Comparison of ENCODE assay signal across 14 cellular contexts in the genomic region with DNA sequence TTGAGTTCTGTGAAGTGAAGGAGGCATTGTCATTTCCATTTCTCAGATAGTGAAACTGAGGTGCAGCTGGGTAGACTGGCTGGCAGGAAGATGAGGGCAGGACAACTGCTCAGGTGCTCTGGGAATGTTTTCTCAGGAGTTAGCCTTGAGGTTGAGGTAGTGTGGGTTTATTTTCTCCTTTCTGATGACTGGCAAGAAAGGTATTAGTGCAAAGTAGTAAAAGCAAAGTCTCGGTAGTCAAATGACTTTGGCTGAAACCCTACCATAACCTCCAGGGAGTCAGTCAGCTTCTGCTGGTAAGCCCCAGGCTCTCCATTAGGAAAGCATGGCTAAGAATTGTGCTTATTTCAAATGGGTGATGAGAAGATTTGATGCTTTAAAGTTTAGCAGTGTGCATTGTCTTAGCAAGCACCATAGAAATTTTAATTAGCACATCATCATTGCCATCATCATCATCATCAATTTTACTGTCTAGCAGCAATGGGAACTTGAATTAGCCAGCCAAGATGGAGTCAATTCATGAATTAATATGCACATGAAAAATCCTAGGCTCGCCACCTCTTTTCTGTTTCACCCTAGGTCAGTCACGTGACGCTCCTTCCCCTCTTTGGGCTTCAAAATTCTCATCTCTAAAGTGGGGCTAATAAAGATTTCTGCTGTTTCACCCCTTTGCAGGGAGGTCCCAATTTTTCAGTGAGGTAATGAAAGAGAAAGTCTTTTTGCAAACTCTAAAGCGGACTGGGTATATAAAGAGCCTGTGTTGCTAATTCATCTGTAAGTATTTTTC. TPM values are rescaled to one million over a fixed set of nuclear protein-coding genes. Genes with fewer than 3 reads are reported as not detected.
DNase-seq lines count a peak whose midpoint lies in the region; ATAC-seq, FAIRE-seq and TF ChIP-seq lines count a peak whose summit lies in the region.
"Had no signal": no experiment of that assay in that cellular context is flagged by ENCODE, and none has a peak within 500 bp of the region (broad histone marks: within the 10 kb centered on the region; RNA-seq: fewer than 3 reads in every experiment).

No MANE protein-coding gene starts in this region.

- no peak overlapping the region for H2BK12ac ChIP-seq in trophoblast cell (ENCODE audit: low read length)

- peak overlapping the region; percentile 57; the same call in 1 of the 2 replicates for H3K9ac ChIP-seq in PC-3 (ENCODE audit: low read length)
- no peak overlapping the region for H3K9ac ChIP-seq in trophoblast cell (ENCODE audit: low read length)
- H3K9ac ChIP-seq: BLaER1 had no signal

- H3K4me3 ChIP-seq in PC-3 (ENCODE audit: low read length): no peak overlapping the region
- no peak overlapping the region for H3K4me3 ChIP-seq in epithelial cell of esophagus (ENCODE audit: low read length)
- no peak overlapping the region for H3K4me3 ChIP-seq in trophoblast cell (ENCODE audit: low read depth, low read length)
- H3K4me3 ChIP-seq: BLaER1 had no signal

- no peak for TF ChIP-seq POLR2A in H54 (IDR thresholded peaks at IDR 0.05; ENCODE audit: low read depth, low read length)

- no peak overlapping the region for H3K18ac ChIP-seq in trophoblast cell (ENCODE audit: low read length)

- H2AFZ ChIP-seq in PC-3 (ENCODE audit: low read length) (no peak overlapping the region), trophoblast cell (ENCODE audit: insufficient read depth, low read length, poor library complexity) (no peak overlapping the region)

- H3F3A ChIP-seq in PC-3 (ENCODE audit: low read length, unreplicated experiment): peaks cover 4% of the 10 kb centered on the region

- peaks cover 29% of the 10 kb centered on the region for H3K4me1 ChIP-seq in PC-3 (ENCODE audit: insufficient read depth, low read length)
- H3K4me1 ChIP-seq in trophoblast cell (ENCODE audit: control insufficient read depth in 1 of 2, insufficient read depth in 2 of 2, low read length in 2 of 2): no peaks in the 10 kb centered on the region
- H3K4me1 ChIP-seq: BLaER1, Caco-2 had no signal

- no peak overlapping the region for H4K12ac ChIP-seq in trophoblast cell (ENCODE audit: low read depth, low read length)

- no peaks in the 10 kb centered on the region for H3K79me1 ChIP-seq in trophoblast cell (ENCODE audit: low read length)

- no peaks in the 10 kb centered on the region for H3K27me3 ChIP-seq in PC-3 (ENCODE audit: low read length)
- no peaks in the 10 kb centered on the region for H3K27me3 ChIP-seq in trophoblast cell (ENCODE audit: insufficient read depth, low read length)
- H3K27me3 ChIP-seq: BLaER1 had no signal

- WGBS in trophoblast cell (ENCODE audit: extremely low coverage, insufficient coverage, insufficient read length): no CpG with 5 or more reads among the region's 5 CpGs

- POLR2A ChIA-PET in PC-3 (lab: Charles Lee; ENCODE audit: unreplicated experiment): no interaction called here

- H3K79me2 ChIP-seq in PC-3 (ENCODE audit: low read length) (no peaks in the 10 kb centered on the region), trophoblast cell (ENCODE audit: control insufficient read depth, insufficient read depth, low read length, poor library complexity) (no peaks in the 10 kb centered on the region)

- H3K4ac ChIP-seq in trophoblast cell (ENCODE audit: low read depth, low read length): no peak overlapping the region

- no peak overlapping the region for H4K91ac ChIP-seq in trophoblast cell (ENCODE audit: low read depth, low read length)

- no peak overlapping the region for H3K14ac ChIP-seq in trophoblast cell (ENCODE audit: low read length)

- H3K4me2 ChIP-seq in PC-3 (ENCODE audit: low read length) (0 out of 2 replicates have a peak overlapping the region, but pooled peaks have one; percentile 22), trophoblast cell (ENCODE audit: low read length) (no peak overlapping the region)
- H3K4me2 ChIP-seq: BLaER1 had no signal

- TF ChIP-seq CTCF in PC-3 (conservative IDR thresholded peaks at IDR 0.05; ENCODE audit: low read depth, low read length) (no peak), epithelial cell of esophagus (IDR thresholded peaks at IDR 0.05; ENCODE audit: insufficient read depth, low read depth, low read length, missing control alignments) (no peak)

- no peak overlapping the region for H2AK5ac ChIP-seq in trophoblast cell (ENCODE audit: low read length)

- no peaks in the 10 kb centered on the region for H3K9me2 ChIP-seq in PC-3 (replicated peaks; ENCODE audit: low read length)

- FAIRE-seq in H54 (lab: Jason Lieb, UNC): peak; percentile 69

- intact Hi-C loops in PC-3 (cut with micrococcal nuclease): loop anchor here (5.0 kb wide), 1 partner anchor 146 kb away; no protein-coding TSS in a partner anchor

- H3K9me3 ChIP-seq in PC-3 (ENCODE audit: low read length) (no peaks in the 10 kb centered on the region), trophoblast cell (ENCODE audit: insufficient read depth, low read depth, low read length) (no peaks in the 10 kb centered on the region)
- H3K9me3 ChIP-seq: BLaER1, Caco-2 had no signal

- H3K27ac ChIP-seq in PC-3 (ENCODE audit: low read length) (peak overlapping the region; percentile 93), trophoblast cell (ENCODE audit: low read depth, low read length) (no peak overlapping the region)
- H3K27ac ChIP-seq: BLaER1 had no signal

- H3K23ac ChIP-seq in trophoblast cell (ENCODE audit: low read length): no peak overlapping the region

- no TSS peak for BruUV-seq in PC-3 (replicated peaks; lab: Mats Ljungman, UMichigan)

- no peaks in the 10 kb centered on the region for H4K20me1 ChIP-seq in PC-3 (ENCODE audit: low read length)
- H4K20me1 ChIP-seq: BLaER1 had no signal

- ATAC-seq in PC-3: no peak
- ATAC-seq: HCT116 had no signal

- no peak overlapping the region for H2BK120ac ChIP-seq in trophoblast cell (ENCODE audit: insufficient read depth, low read length, poor library complexity)

- H3K36me3 ChIP-seq in PC-3 (ENCODE audit: low read depth, low read length) (no peaks in the 10 kb centered on the region), trophoblast cell (ENCODE audit: control insufficient read depth in 1 of 2, insufficient read depth in 2 of 2, low read length in 2 of 2) (no peaks in the 10 kb centered on the region)
- H3K36me3 ChIP-seq: BLaER1 had no signal

- DNase-seq in H54 (ENCODE audit: insufficient read length, low spot score) (no peak), PC-3 (peak; percentile 31), epithelial cell of esophagus (ENCODE audit: low read depth) (peak; percentile 41), trophoblast cell (peak; percentile 22 to 65), NCI-H2029 treated with DMSO at 0.1 percent for 48 hours (lab: John Stamatoyannopoulos, UW) (no peak), SW 1271 (lab: John Stamatoyannopoulos, UW) (no peak)
- DNase-seq in stimulated activated CD4-positive, alpha-beta T cell treated with anti-CD3 and anti-CD28 coated beads, Interleukin-15, amount 100 ng/mL, for 24 hours: no peak
- DNase-seq: AML-193; Caco-2; CD8-positive, alpha-beta memory T cell; DND-41; GDM1 had no signal

- CTCF ChIA-PET in PC-3 (lab: Charles Lee): no interaction called here

- H2BK5ac ChIP-seq in trophoblast cell (ENCODE audit: low read depth, low read length, poor library complexity): no peak overlapping the region

- H4K8ac ChIP-seq in trophoblast cell (ENCODE audit: low read depth, low read length): no peak overlapping the region

RNA-seq across cellular contexts. Expression of gene PAPPA, which starts 10.7 kb away (rescaled TPM):
- total RNA-seq in PC-3 (2014; rRNA removed): not detected in 2 replicates
- polyA plus RNA-seq in trophoblast cell (2013): 6.3 and 8.5 TPM in 2 replicates
- total RNA-seq: Caco-2; CD8-positive, alpha-beta memory T cell had no signal
- polyA plus RNA-seq: CD8-positive, alpha-beta memory T cell had no signal

Comparison
In these comparisons a context has a peak if more than half of its experiments do, and no peak if none do; other contexts are left out.
1. DNase-seq: peak in PC-3 (single experiment), epithelial cell of esophagus (single experiment) and trophoblast cell (2 of 2); none in H54 (single experiment), stimulated activated CD4-positive, alpha-beta T cell treated with anti-CD3 and anti-CD28 coated beads, Interleukin-15, amount 100 ng/mL, for 24 hours (single experiment), NCI-H2029 treated with DMSO at 0.1 percent for 48 hours (single experiment) and SW 1271 (0 of 2).